In the genomic region with DNA sequence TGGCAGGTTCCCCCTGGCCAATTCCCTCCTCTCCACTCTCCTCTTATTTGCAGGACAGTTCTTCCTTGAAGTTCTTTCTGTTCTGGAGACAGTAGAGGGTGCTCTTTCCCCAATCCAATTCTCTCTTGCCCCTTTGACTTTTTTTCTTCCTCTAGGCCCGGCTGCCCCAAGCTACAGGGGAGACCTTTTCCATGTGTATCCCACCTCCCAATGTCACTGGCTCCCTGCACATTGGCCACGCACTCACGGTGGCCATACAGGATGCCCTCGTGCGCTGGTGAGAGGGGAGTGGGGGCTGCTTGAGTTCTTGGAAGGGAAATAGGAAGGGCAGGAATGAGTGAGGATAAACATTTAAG, we compare ENCODE assay signal across 1 cellular context.
TF ChIP-seq lines count a peak whose summit lies in the region.

No MANE protein-coding gene starts in this region.

TF ChIP-seq in endothelial cell of umbilical vein, 7 proteins besides CTCF, POLR2A, EP300 and RAD21:
- TF ChIP-seq EZH2 (IDR thresholded peaks at IDR 0.05; ENCODE audit: borderline replicate concordance, low read depth, low read length, severe bottlenecking): no peak
- no peak for TF ChIP-seq FOS (IDR thresholded peaks at IDR 0.05; ENCODE audit: borderline replicate concordance, insufficient read depth, low read length)
- TF ChIP-seq MYC (IDR thresholded peaks at IDR 0.05; ENCODE audit: low read depth, low read length): no peak
- TF ChIP-seq GATA2 (IDR thresholded peaks at IDR 0.05; ENCODE audit: insufficient read depth, insufficient read length, low read depth, low read length): no peak
TF ChIP-seq in endothelial cell of umbilical vein: peak in this region for 0.
